15 cellular contexts compared by ENCODE assay signal in genomic region chr2:188892632-188893031, GRCh38.
DNase-seq lines count a peak whose midpoint lies in the region; ATAC-seq, FAIRE-seq and TF ChIP-seq lines count a peak whose summit lies in the region.
"Had no signal": no experiment of that assay in that cellular context is flagged by ENCODE, and none has a peak within 500 bp of the region (broad histone marks: within the 10 kb centered on the region; RNA-seq: fewer than 3 reads in every experiment).

No MANE protein-coding gene starts in this region.

- H3K27me3 ChIP-seq in uterus (no peaks in the 10 kb centered on the region), esophagus squamous epithelium (no peaks in the 10 kb centered on the region)
- H3K27me3 ChIP-seq in CD8-positive, alpha-beta memory T cell (ENCODE audit: insufficient read depth, low read length, poor library complexity, severe bottlenecking) = no peaks in the 10 kb centered on the region

- peaks cover 12% of the 10 kb centered on the region for H3K36me3 Mint-ChIP-seq in mesothelial cell of epicardium
- H3K36me3 Mint-ChIP-seq in CD8-positive, alpha-beta memory T cell = no peaks in the 10 kb centered on the region

- peaks cover 24% of the 10 kb centered on the region for H3K4me1 Mint-ChIP-seq in mesothelial cell of epicardium
- H3K4me1 Mint-ChIP-seq in CD8-positive, alpha-beta memory T cell = no peaks in the 10 kb centered on the region

- no peaks in the 10 kb centered on the region for H3K27me3 Mint-ChIP-seq in mesothelial cell of epicardium (ENCODE audit: low read depth)
- peaks cover 0 to 2% of the 10 kb centered on the region in 2 donors for H3K27me3 Mint-ChIP-seq in CD8-positive, alpha-beta memory T cell

- intact Hi-C loops in uterus (cut with DNase I; ENCODE audit: low total_unique reads) = no loop called here
- intact Hi-C loops in esophagus squamous epithelium (cut with DNase I) = no loop called here

- H3K4me3 ChIP-seq in uterus (no peak overlapping the region), esophagus squamous epithelium (no peak overlapping the region)
- H3K4me3 ChIP-seq in CD8-positive, alpha-beta memory T cell (ENCODE audit: low read length) = no peak overlapping the region
- H3K4me3 ChIP-seq: PC-9 had no signal

- H3K36me3 ChIP-seq in uterus = no peaks in the 10 kb centered on the region
- H3K36me3 ChIP-seq in esophagus squamous epithelium = no peaks in the 10 kb centered on the region
- no peaks in the 10 kb centered on the region for H3K36me3 ChIP-seq in CD8-positive, alpha-beta memory T cell (ENCODE audit: insufficient read depth, low read length)

- H3K9me3 ChIP-seq in uterus (peaks cover 0 to 9% of the 10 kb centered on the region in 2 donors), esophagus squamous epithelium (no peaks in the 10 kb centered on the region)
- H3K9me3 ChIP-seq in CD8-positive, alpha-beta memory T cell (ENCODE audit: low read length) = no peaks in the 10 kb centered on the region

- FAIRE-seq in TTC549 (lab: Jason Lieb, UNC) = peak; percentile 7
- FAIRE-seq: H1 had no signal

- POLR2A ChIA-PET in CD8-positive, alpha-beta memory T cell (lab: Charles Lee) = no interaction called here

- no peak overlapping the region for H3K4me3 Mint-ChIP-seq in mesothelial cell of epicardium
- no peak overlapping the region for H3K4me3 Mint-ChIP-seq in CD8-positive, alpha-beta memory T cell
- H3K4me3 Mint-ChIP-seq: HFFc6 had no signal

- peaks cover 0 to 13% of the 10 kb centered on the region in 2 donors for H3K4me1 ChIP-seq in uterus
- no peaks in the 10 kb centered on the region for H3K4me1 ChIP-seq in esophagus squamous epithelium
- no peaks in the 10 kb centered on the region for H3K4me1 ChIP-seq in CD8-positive, alpha-beta memory T cell (ENCODE audit: insufficient read depth, low read length)

- H3K27ac Mint-ChIP-seq in mesothelial cell of epicardium = peak overlapping the region; percentile 80
- no peak overlapping the region for H3K27ac Mint-ChIP-seq in CD8-positive, alpha-beta memory T cell
- H3K27ac Mint-ChIP-seq: HFFc6 had no signal

- peak overlapping the region; percentile 53 to 64 for H3K27ac ChIP-seq in uterus
- no peak overlapping the region for H3K27ac ChIP-seq in esophagus squamous epithelium
- H3K27ac ChIP-seq in CD8-positive, alpha-beta memory T cell (ENCODE audit: low read depth, low read length) = no peak overlapping the region
- H3K27ac ChIP-seq: PC-9 had no signal

- ATAC-seq in HG02678 (IDR thresholded peaks at IDR 0.05; ENCODE audit: unreplicated experiment) = no peak

- CTCF ChIA-PET in CD8-positive, alpha-beta memory T cell (lab: Charles Lee) = no interaction called here

- TF ChIP-seq POLR2A in uterus (IDR thresholded peaks at IDR 0.05) = no peak
- TF ChIP-seq POLR2A in esophagus squamous epithelium (IDR thresholded peaks at IDR 0.05) = no peak

- TF ChIP-seq CTCF in mesothelial cell of epicardium (IDR thresholded peaks at IDR 0.05; ENCODE audit: unreplicated experiment) = no peak
- no peak for TF ChIP-seq CTCF in uterus (IDR thresholded peaks at IDR 0.05)
- no peak for TF ChIP-seq CTCF in esophagus squamous epithelium (IDR thresholded peaks at IDR 0.05)

- DNase-seq in fibroblast of gingiva (ENCODE audit: low read depth) (peak; percentile 22), mesothelial cell of epicardium (ENCODE audit: low spot score in 2 of 2, unreplicated experiment in 2 of 2) (no peak), uterus (no peak), esophagus squamous epithelium (lab: John Stamatoyannopoulos, UW) (no peak)
- DNase-seq in CD8-positive, alpha-beta memory T cell = no peak
- DNase-seq: DMS 273 treated with DMSO at 0.1 percent for 48 hours, HFFc6, KG1, NCI-H1105 treated with DMSO at 0.1 percent for 48 hours, NCI-H187, NCI-H446, PC-9 had no signal

- 50 to 65% methylated on average over 1 of the region's 1 CpG for WGBS in esophagus squamous epithelium, 2 donors

- H3K9me3 Mint-ChIP-seq in mesothelial cell of epicardium = peaks cover 21% of the 10 kb centered on the region
- peaks cover 0 to 5% (median 0%) of the 10 kb centered on the region in 5 donors for H3K9me3 Mint-ChIP-seq in CD8-positive, alpha-beta memory T cell

Comparison
In these comparisons a context has a peak if more than half of its experiments do, and no peak if none do; other contexts are left out.
1. H3K27ac ChIP-seq: peak in uterus (2 of 2); none in esophagus squamous epithelium (0 of 4) and CD8-positive, alpha-beta memory T cell (single experiment).